9 cellular contexts compared by ENCODE assay signal in the genomic region with DNA sequence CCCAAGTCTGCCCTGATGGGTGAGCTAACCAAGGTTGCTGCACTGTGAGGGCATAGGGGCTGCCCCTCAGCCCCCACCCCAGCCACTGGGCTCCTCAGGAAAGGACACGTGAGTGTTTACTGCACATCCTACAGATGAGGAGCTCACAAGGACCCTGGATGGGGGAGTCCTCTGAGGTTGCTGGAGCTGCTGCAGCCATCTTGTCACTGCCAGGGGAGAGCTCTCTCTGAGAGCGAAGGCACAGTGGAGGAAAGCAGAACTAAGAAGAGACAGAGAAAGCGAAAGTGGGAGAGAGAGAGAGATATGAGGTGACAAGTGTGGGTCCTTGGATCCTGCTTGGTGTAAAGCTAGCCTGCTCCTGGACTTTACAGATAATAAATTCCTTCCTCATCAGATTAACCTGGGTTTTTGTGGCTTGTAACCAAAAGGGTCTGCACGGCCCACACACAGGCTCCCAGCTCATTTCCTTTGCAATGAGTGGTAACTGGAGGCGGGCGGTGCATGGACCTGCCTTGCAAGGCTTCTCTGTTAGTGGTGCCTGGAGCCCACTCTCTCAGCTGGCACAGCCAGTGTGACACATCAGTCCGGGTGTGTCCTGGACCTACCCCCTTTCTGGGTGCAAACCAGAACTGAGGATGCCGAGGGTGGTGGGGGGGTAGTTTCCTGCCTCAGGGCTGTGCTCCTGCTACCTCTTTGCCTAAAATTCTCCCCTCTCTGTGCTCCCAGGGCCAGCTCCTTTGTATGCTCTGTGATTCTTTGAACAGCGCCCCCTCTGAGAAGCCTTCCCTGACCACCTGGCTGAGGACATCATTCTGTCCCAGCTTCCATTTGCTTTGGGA. TPM values are rescaled to one million over a fixed set of nuclear protein-coding genes. Genes with fewer than 3 reads are reported as not detected.
DNase-seq lines count a peak whose midpoint lies in the region; ATAC-seq and TF ChIP-seq lines count a peak whose summit lies in the region.
"Had no signal": no experiment of that assay in that cellular context is flagged by ENCODE, and none has a peak within 500 bp of the region (broad histone marks: within the 10 kb centered on the region; RNA-seq: fewer than 3 reads in every experiment).

No MANE protein-coding gene starts in this region.

- H3K27me3 ChIP-seq in ACC112 (ENCODE audit: insufficient read depth, low read length) = no peaks in the 10 kb centered on the region
- H3K27me3 ChIP-seq: heart right ventricle had no signal

- no peak for TF ChIP-seq CTCF in nephron progenitor cell (IDR thresholded peaks at IDR 0.05)
- no peak for TF ChIP-seq CTCF in lower leg skin (IDR thresholded peaks at IDR 0.05)

- H3K36me3 Mint-ChIP-seq in nephron progenitor cell (ENCODE audit: low read depth) = peaks cover 15% of the 10 kb centered on the region

- peak overlapping the region; percentile 34 for H3K27ac Mint-ChIP-seq in nephron progenitor cell

- peaks cover 20% of the 10 kb centered on the region for H3K9me3 Mint-ChIP-seq in nephron progenitor cell

- H3K79me2 ChIP-seq in ACC112 (ENCODE audit: control insufficient read depth, insufficient read depth, low read length, unreplicated experiment) = no peaks in the 10 kb centered on the region

- no peak overlapping the region for H3K27ac ChIP-seq in ACC112 (ENCODE audit: low read depth, low read length)

- ATAC-seq in GM19372 (IDR thresholded peaks at IDR 0.05; ENCODE audit: low read depth, unreplicated experiment) (peak; percentile 87), HG03280 (IDR thresholded peaks at IDR 0.05; ENCODE audit: unreplicated experiment) (peak; percentile 75)

- TF ChIP-seq POLR2A in lower leg skin (IDR thresholded peaks at IDR 0.05) = no peak

- peak; percentile 23 to 31 for DNase-seq in activated CD4-positive, alpha-beta T cell treated with anti-CD3 and anti-CD28 coated beads, Interleukin-2, amount 50 U/mL, for 24 hours (ENCODE audit: low read depth in 1 of 2, low spot score in 1 of 2)
- DNase-seq in nephron progenitor cell (no peak), NCI-H526 (lab: John Stamatoyannopoulos, UW) (no peak), lower leg skin (ENCODE audit: low spot score in 2 of 2) (no peak), glomerular visceral epithelial cell (ENCODE audit: extremely low spot score) (no peak)
- DNase-seq: heart right ventricle had no signal

- intact Hi-C loops in lower leg skin (cut with DNase I; ENCODE audit: low total_unique reads) = loop anchor here (10.0 kb wide), 1 partner anchor 292 kb away; no protein-coding TSS in a partner anchor

- 73 to 85% methylated on average over 8 to 9 of the region's 9 CpGs for WGBS in lower leg skin, 2 donors

- no peaks in the 10 kb centered on the region for H3K36me3 ChIP-seq in ACC112 (ENCODE audit: insufficient read depth, low read length)

- no peak overlapping the region for H3K4me3 Mint-ChIP-seq in nephron progenitor cell

- H3K4me1 ChIP-seq in ACC112 (ENCODE audit: control insufficient read depth, insufficient read depth, low read length, unreplicated experiment) = peaks cover 4% of the 10 kb centered on the region

- no peaks in the 10 kb centered on the region for H3K27me3 Mint-ChIP-seq in nephron progenitor cell (ENCODE audit: low read depth, poor library complexity)

- H3K4me1 Mint-ChIP-seq in nephron progenitor cell = peaks cover 21% of the 10 kb centered on the region

- no peak overlapping the region for H3K4me3 ChIP-seq in ACC112 (ENCODE audit: low read depth, low read length)
- no peak overlapping the region for H3K4me3 ChIP-seq in lower leg skin (ENCODE audit: low read depth, poor library complexity, severe bottlenecking)

- peak overlapping the region; percentile 64 for H2AFZ ChIP-seq in ACC112 (ENCODE audit: low read length, unreplicated experiment)

RNA-seq across cellular contexts. Expression of a gene that starts 14.2 kb away (rescaled TPM):
- 1 to 10 TPM in 2 of 4 donors, under 1 TPM in 2; 0.57 to 1.5 (median 1.0) TPM for total RNA-seq in lower leg skin

RNA-seq across cellular contexts. Expression of a gene that starts 26.5 kb away (rescaled TPM):
- 10 to 100 TPM; 31.0 to 44.4 (median 35.4) TPM for total RNA-seq in lower leg skin

Comparison
In these comparisons a context has a peak if more than half of its experiments do, and no peak if none do; other contexts are left out.
1. DNase-seq: peak in activated CD4-positive, alpha-beta T cell treated with anti-CD3 and anti-CD28 coated beads, Interleukin-2, amount 50 U/mL, for 24 hours (2 of 2); none in nephron progenitor cell (single experiment), NCI-H526 (0 of 2), lower leg skin (0 of 2) and glomerular visceral epithelial cell (single experiment).